ENCODE assay signal across 8 cellular contexts in genomic region chr22:50525991-50526848, GRCh38. TPM values are rescaled to one million over a fixed set of nuclear protein-coding genes. Genes with fewer than 3 reads are reported as not detected.
DNase-seq lines count a peak whose midpoint lies in the region; ATAC-seq, FAIRE-seq and TF ChIP-seq lines count a peak whose summit lies in the region.

No MANE protein-coding gene starts in this region.

- TF ChIP-seq CTCF in HL-60 (IDR thresholded peaks at IDR 0.05; ENCODE audit: insufficient read depth, low read length) (peak; percentile 26), nephron (IDR thresholded peaks at IDR 0.05; ENCODE audit: unreplicated experiment in 3 of 3) (peak; percentile 55 to 66 (median 58))

- peak overlapping the region; percentile 90 for H3K4me3 Mint-ChIP-seq in activated T-helper 17 cell treated with anti-CD3 and anti-CD28 coated beads, Interleukin-2, amount 50 U/mL, for 72 hours
- H3K4me3 Mint-ChIP-seq in nephron, result peak overlapping the region; percentile 77 to 80 (median 80)

- no peaks in the 10 kb centered on the region for H3K9me3 Mint-ChIP-seq in activated T-helper 17 cell treated with anti-CD3 and anti-CD28 coated beads, Interleukin-2, amount 50 U/mL, for 72 hours
- H3K9me3 Mint-ChIP-seq in nephron, result no peaks in the 10 kb centered on the region

- no peaks in the 10 kb centered on the region for H3K27me3 ChIP-seq in HL-60 (ENCODE audit: insufficient read depth, poor library complexity, severe bottlenecking)
- peaks cover 9 to 24% of the 10 kb centered on the region in 2 donors for H3K27me3 ChIP-seq in stomach smooth muscle (ENCODE audit: control insufficient read depth in 1 of 2, insufficient read depth in 2 of 2, low read length in 2 of 2)

- H3K4me1 ChIP-seq in stomach smooth muscle (ENCODE audit: control insufficient read depth, insufficient read depth, low read length), result peaks cover 52% of the 10 kb centered on the region

- H3K27ac ChIP-seq in HL-60 (replicated peaks), result peak overlapping the region; percentile 91
- H3K27ac ChIP-seq in stomach smooth muscle (ENCODE audit: low read length), result peak overlapping the region; percentile 74

- H3K4me3 ChIP-seq in HL-60 (replicated peaks; ENCODE audit: insufficient read depth, low read length) (peak overlapping the region; percentile 70), stomach smooth muscle (ENCODE audit: low read length in 2 of 2) (peak overlapping the region; percentile 72 to 80)

- H3K36me3 ChIP-seq in stomach smooth muscle (ENCODE audit: control insufficient read depth in 2 of 2, insufficient read depth in 2 of 2, low read length in 2 of 2), result peaks cover 13 to 16% of the 10 kb centered on the region in 2 donors

- no peak for FAIRE-seq in RCC 7860 (lab: Jason Lieb, UNC)

- H3K9ac ChIP-seq in stomach smooth muscle (ENCODE audit: low read length in 2 of 2), result peak overlapping the region; percentile 58 to 59

- H3K27me3 Mint-ChIP-seq in activated T-helper 17 cell treated with anti-CD3 and anti-CD28 coated beads, Interleukin-2, amount 50 U/mL, for 72 hours, result no peaks in the 10 kb centered on the region
- H3K27me3 Mint-ChIP-seq in nephron (ENCODE audit: low read depth), result peaks cover 34% of the 10 kb centered on the region

- peak; percentile 33 for ATAC-seq in GM19463 (IDR thresholded peaks at IDR 0.05; ENCODE audit: unreplicated experiment)
- peak; percentile 56 for ATAC-seq in activated T-helper 17 cell treated with anti-CD3 and anti-CD28 coated beads, Interleukin-2, amount 50 U/mL, for 72 hours (replicated peaks)

- in situ Hi-C loops in Caki2 (cut with HindIII; ENCODE audit: low pct_unique_long_range_greater_than_20kb, low sequenced_read_pairs), result no loop called here

- peaks cover 5% of the 10 kb centered on the region for H3K4me1 Mint-ChIP-seq in activated T-helper 17 cell treated with anti-CD3 and anti-CD28 coated beads, Interleukin-2, amount 50 U/mL, for 72 hours
- H3K4me1 Mint-ChIP-seq in nephron, result peaks cover 6% of the 10 kb centered on the region

- H3K9me3 ChIP-seq in stomach smooth muscle (ENCODE audit: control insufficient read depth in 2 of 2, low read length in 2 of 2), result no peaks in the 10 kb centered on the region

- DNase-seq in Caki2 (ENCODE audit: low read depth), result peak; percentile 91
- DNase-seq in HL-60 (ENCODE audit: low read depth in 1 of 2, low spot score in 1 of 2), result peak; percentile 84 to 90
- peak; percentile 51 for DNase-seq in RCC 7860 (ENCODE audit: low spot score)
- DNase-seq in fibroblast of peridontal ligament (ENCODE audit: extremely low read depth), result peak; percentile 59

- peak overlapping the region; percentile 82 for H3K27ac Mint-ChIP-seq in activated T-helper 17 cell treated with anti-CD3 and anti-CD28 coated beads, Interleukin-2, amount 50 U/mL, for 72 hours
- H3K27ac Mint-ChIP-seq in nephron, result peak overlapping the region in 2 of 3 experiments; percentile 51 to 68

- peaks cover 58% of the 10 kb centered on the region for H3K36me3 Mint-ChIP-seq in activated T-helper 17 cell treated with anti-CD3 and anti-CD28 coated beads, Interleukin-2, amount 50 U/mL, for 72 hours (ENCODE audit: low read depth)
- peaks cover 6% of the 10 kb centered on the region for H3K36me3 Mint-ChIP-seq in nephron (ENCODE audit: low read depth)

RNA-seq across cellular contexts. Expression of gene SCO2, which starts 0.8 kb away (rescaled TPM):
- total RNA-seq in Caki2 (2014; rRNA removed; shearing (Covaris generic); ENCODE audit: low replicate concordance), result 4.9 TPM in 1 of 2 replicates, not detected in the other
- 1 to 10 TPM; 2.8 to 9.9 TPM for total RNA-seq in activated T-helper 17 cell treated with anti-CD3 and anti-CD28 coated beads, Interleukin-2, amount 50 U/mL, for 72 hours

RNA-seq across cellular contexts. Expression of gene TYMP, which starts 3.6 kb away (rescaled TPM):
- 104 and 118 TPM in 2 replicates for total RNA-seq in Caki2 (2014; rRNA removed; shearing (Covaris generic); ENCODE audit: low replicate concordance)
- 10 to 100 TPM; 73.0 to 74.0 TPM for total RNA-seq in activated T-helper 17 cell treated with anti-CD3 and anti-CD28 coated beads, Interleukin-2, amount 50 U/mL, for 72 hours

RNA-seq across cellular contexts. Expression of gene NCAPH2, which starts 18.2 kb away (rescaled TPM):
- 133 and 152 TPM in 2 replicates for total RNA-seq in Caki2 (2014; rRNA removed; shearing (Covaris generic); ENCODE audit: low replicate concordance)
- total RNA-seq in activated T-helper 17 cell treated with anti-CD3 and anti-CD28 coated beads, Interleukin-2, amount 50 U/mL, for 72 hours, result 100 to 1,000 TPM; 112 to 138 TPM

RNA-seq across cellular contexts. Expression of gene LMF2, which starts 18.7 kb away (rescaled TPM):
- total RNA-seq in Caki2 (2014; rRNA removed; shearing (Covaris generic); ENCODE audit: low replicate concordance), result 112 and 117 TPM in 2 replicates
- total RNA-seq in activated T-helper 17 cell treated with anti-CD3 and anti-CD28 coated beads, Interleukin-2, amount 50 U/mL, for 72 hours, result 10 to 100 TPM; 61.3 to 89.0 TPM

RNA-seq across cellular contexts. Expression of gene KLHDC7B, which starts 19.5 kb away (rescaled TPM):
- total RNA-seq in Caki2 (2014; rRNA removed; shearing (Covaris generic); ENCODE audit: low replicate concordance), result not detected in 2 replicates
- 1 to 10 TPM; 4.2 to 4.4 TPM for total RNA-seq in activated T-helper 17 cell treated with anti-CD3 and anti-CD28 coated beads, Interleukin-2, amount 50 U/mL, for 72 hours

Comparison
In these comparisons a context has a peak if more than half of its experiments do, and no peak if none do; other contexts are left out.
1. Peak in every context shown above with its lines: DNase-seq, ATAC-seq, H3K4me3 ChIP-seq and H3K27ac ChIP-seq.